In the genomic region with DNA sequence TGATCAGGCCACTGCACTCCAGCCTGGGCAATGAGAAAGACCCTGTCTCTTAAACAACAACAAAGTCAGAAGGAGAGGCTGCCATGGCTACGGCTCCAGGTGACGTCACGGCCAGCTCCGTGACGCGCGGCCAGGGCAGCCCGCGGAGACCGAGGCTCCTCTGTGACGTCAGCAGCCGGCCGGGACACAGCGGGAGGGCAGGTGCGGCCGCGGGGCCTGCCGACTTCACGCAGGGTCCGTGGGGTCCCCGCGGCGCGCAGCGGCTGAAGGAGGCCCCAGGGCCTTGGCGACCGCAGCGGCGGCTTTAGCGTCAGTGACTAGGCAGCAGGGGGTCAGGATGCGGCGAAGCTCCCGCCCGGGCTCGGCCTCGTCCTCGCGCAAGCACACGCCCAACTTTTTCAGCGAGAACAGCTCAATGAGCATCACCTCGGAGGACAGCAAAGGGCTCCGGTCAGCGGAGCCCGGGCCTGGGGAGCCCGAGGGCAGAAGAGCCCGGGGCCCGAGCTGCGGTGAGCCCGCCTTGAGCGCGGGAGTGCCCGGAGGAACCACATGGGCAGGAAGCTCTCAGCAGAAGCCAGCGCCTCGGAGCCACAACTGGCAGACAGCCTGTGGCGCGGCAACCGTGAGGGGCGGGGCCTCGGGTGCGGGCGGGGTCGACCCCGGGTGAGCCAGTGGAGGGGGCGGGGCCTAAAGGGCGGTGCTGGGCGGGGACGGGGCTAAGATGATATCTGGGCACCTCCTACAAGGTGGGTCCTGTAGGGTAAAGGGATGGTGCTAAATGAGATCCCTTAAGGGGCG, we compare ENCODE assay signal across 8 cellular contexts. TPM values are rescaled to one million over a fixed set of nuclear protein-coding genes. Genes with fewer than 3 reads are reported as not detected.
DNase-seq lines count a peak whose midpoint lies in the region; ATAC-seq and TF ChIP-seq lines count a peak whose summit lies in the region.

A gene with protein sequence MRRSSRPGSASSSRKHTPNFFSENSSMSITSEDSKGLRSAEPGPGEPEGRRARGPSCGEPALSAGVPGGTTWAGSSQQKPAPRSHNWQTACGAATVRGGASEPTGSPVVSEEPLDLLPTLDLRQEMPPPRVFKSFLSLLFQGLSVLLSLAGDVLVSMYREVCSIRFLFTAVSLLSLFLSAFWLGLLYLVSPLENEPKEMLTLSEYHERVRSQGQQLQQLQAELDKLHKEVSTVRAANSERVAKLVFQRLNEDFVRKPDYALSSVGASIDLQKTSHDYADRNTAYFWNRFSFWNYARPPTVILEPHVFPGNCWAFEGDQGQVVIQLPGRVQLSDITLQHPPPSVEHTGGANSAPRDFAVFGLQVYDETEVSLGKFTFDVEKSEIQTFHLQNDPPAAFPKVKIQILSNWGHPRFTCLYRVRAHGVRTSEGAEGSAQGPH (plus strand): TSS at position 163 of the 798 bp plus-strand sequence. CDS start 175 bp downstream, at position 338.

- H3K27ac Mint-ChIP-seq in dendritic cell treated with granulocyte-macrophage colony-stimulating factor and Interleukin-4, amounts not matched to agents 40 ng/mL and 50 ng/mL, for 4 days = peak within 1 kb of the TSS; percentile 94

- H3K4me3 Mint-ChIP-seq in dendritic cell treated with granulocyte-macrophage colony-stimulating factor and Interleukin-4, amounts not matched to agents 40 ng/mL and 50 ng/mL, for 4 days = peak within 1 kb of the TSS; percentile 89

- WGBS in right lobe of liver (ENCODE audit: insufficient coverage, low coverage, low lambda C conversion rate, missing lambda C conversion rate) = 2% methylated on average over 19 of the region's 68 CpGs

- intact Hi-C loops in dendritic cell treated with granulocyte-macrophage colony-stimulating factor and Interleukin-4, amounts not matched to agents 40 ng/mL and 50 ng/mL, for 4 days (cut with micrococcal nuclease) = loop anchor here (1.0 to 2.0 kb wide), 3 partner anchors 48 to 157 kb away; a partner anchor contains a TSS
- intact Hi-C loops in right lobe of liver (cut with DNase I) = no loop called here

- H3K4me1 Mint-ChIP-seq in dendritic cell treated with granulocyte-macrophage colony-stimulating factor and Interleukin-4, amounts not matched to agents 40 ng/mL and 50 ng/mL, for 4 days (ENCODE audit: low read depth) = peaks cover 47% of the 10 kb centered on the region

- ATAC-seq in HG03354 (IDR thresholded peaks at IDR 0.05; ENCODE audit: poor library complexity, severe bottlenecking, unreplicated experiment) = peak; percentile 80
- peak; percentile 84 to 95 (median 90) for ATAC-seq in right lobe of liver

- no peaks in the 10 kb centered on the region for H3K9me3 Mint-ChIP-seq in dendritic cell treated with granulocyte-macrophage colony-stimulating factor and Interleukin-4, amounts not matched to agents 40 ng/mL and 50 ng/mL, for 4 days

- H3K27me3 ChIP-seq in right lobe of liver = no peaks in the 10 kb centered on the region

- TF ChIP-seq POLR2A in GM19193 (IDR thresholded peaks at IDR 0.05; ENCODE audit: extremely low read depth, insufficient read depth, insufficient read length) (peak; percentile 83), right lobe of liver (IDR thresholded peaks at IDR 0.05) (peak; percentile 68)

- H3K27me3 Mint-ChIP-seq in dendritic cell treated with granulocyte-macrophage colony-stimulating factor and Interleukin-4, amounts not matched to agents 40 ng/mL and 50 ng/mL, for 4 days = peaks cover 48% of the 10 kb centered on the region

- no peaks in the 10 kb centered on the region for H3K9me3 ChIP-seq in right lobe of liver

- peaks cover 5% of the 10 kb centered on the region for H3K36me3 Mint-ChIP-seq in dendritic cell treated with granulocyte-macrophage colony-stimulating factor and Interleukin-4, amounts not matched to agents 40 ng/mL and 50 ng/mL, for 4 days (ENCODE audit: low read depth)

- peak within 1 kb of the TSS; percentile 71 for H3K4me3 ChIP-seq in AG10803 (ENCODE audit: low read length)
- peak within 1 kb of the TSS; percentile 51 to 65 (median 58) for H3K4me3 ChIP-seq in right lobe of liver

- H3K36me3 ChIP-seq in right lobe of liver = no peaks in the 10 kb centered on the region

- TF ChIP-seq CTCF in AG10803 (conservative IDR thresholded peaks at IDR 0.05; ENCODE audit: low read length) (no peak), right lobe of liver (IDR thresholded peaks at IDR 0.05) (no peak)

- DNase-seq in AG10803 (ENCODE audit: low read depth) (no peak), NCI-H526 treated with DMSO at 0.1 percent for 48 hours (lab: John Stamatoyannopoulos, UW) (peak; percentile 98), right lobe of liver (peak; percentile 100)
- DNase-seq in activated CD4-positive, alpha-beta T cell treated with anti-CD3 and anti-CD28 coated beads, Interleukin-2, amount 50 U/mL, for 24 hours (ENCODE audit: low read depth in 1 of 2, low spot score in 1 of 2) = peak; percentile 100
- DNase-seq in stimulated activated CD4-positive, alpha-beta T cell treated with anti-CD3 and anti-CD28 coated beads, Interleukin-4, amount 100 ng/mL, for 24 hours = peak; percentile 99

- H3K4me1 ChIP-seq in right lobe of liver = peaks cover 0 to 32% (median 12%) of the 10 kb centered on the region in 4 donors

- peak within 1 kb of the TSS; percentile 64 to 92 (median 81) for H3K27ac ChIP-seq in right lobe of liver

RNA-seq across cellular contexts. Expression of the gene that starts here (rescaled TPM):
- total RNA-seq in right lobe of liver = 10 to 100 TPM in 1 of 6 experiments, 1 to 10 TPM in 5; 1.7 to 13.8 (median 3.6) TPM
